Comparison of ENCODE assay signal across 30 cellular contexts in genomic region chr19:39701291-39701690, GRCh38. TPM values are rescaled to one million over a fixed set of nuclear protein-coding genes. Genes with fewer than 3 reads are reported as not detected.
A peak's percentile ranks its signal among the peaks of the same experiment; 100 is the strongest.
DNase-seq lines count a peak whose midpoint lies in the region; ATAC-seq, FAIRE-seq and TF ChIP-seq lines count a peak whose summit lies in the region.
"Had no signal": no experiment of that assay in that cellular context is flagged by ENCODE, and none has a peak within 500 bp of the region (broad histone marks: within the 10 kb centered on the region; RNA-seq: fewer than 3 reads in every experiment).

No MANE protein-coding gene starts in this region.

- H3K27ac ChIP-seq in GM12878 (ENCODE audit: control insufficient read depth, insufficient read depth): peak overlapping the region; percentile 91
- H3K27ac ChIP-seq: body of pancreas, SK-N-MC, spleen, thoracic aorta had no signal

- H3K79me2 ChIP-seq in GM12878 (ENCODE audit: control insufficient read depth, insufficient read depth, low read length): no peaks in the 10 kb centered on the region; the same call in 1 of the 2 replicates

- no peak for TF ChIP-seq CTCF in GM12878 (IDR thresholded peaks at IDR 0.05 in 2 of 3, conservative IDR thresholded peaks at IDR 0.05 in 1 of 3; ENCODE audit: control insufficient read depth in 2 of 3, extremely low read depth in 1 of 3, insufficient read depth in 1 of 3, low read depth in 3 of 3, low read length in 3 of 3)

- intact Hi-C loops in GM12878 (cut with micrococcal nuclease; ENCODE audit: unreplicated experiment): loop anchor here (2.0 kb wide), 1 partner anchor 22 kb away; no protein-coding TSS in a partner anchor

- BruUV-seq in GM12878 (replicated peaks; lab: Mats Ljungman, UMichigan): no TSS peak

- 0 out of 4 replicates have a peak, but pooled peaks cover 0 to 3% of the 10 kb centered on the region in 2 experiments for H3K36me3 ChIP-seq in GM12878 (ENCODE audit: control insufficient read depth in 2 of 2, insufficient read depth in 2 of 2, low read length in 1 of 2)
- H3K36me3 ChIP-seq: spleen, thoracic aorta had no signal

- RAD21 ChIA-PET in GM12878 (lab: Charles Lee; ENCODE audit: unreplicated experiment): interaction anchor here (0.8 to 4.9 kb wide), 14 partner anchors 8 to 269 kb away, joined by 3 to 78 read pairs (median 4); partner anchors contain the start of genes DYRK1B and FBL

- peak overlapping the region; percentile 53; the same call in 1 of the 2 replicates for H3K4me2 ChIP-seq in GM12878 (ENCODE audit: control insufficient read depth, insufficient read depth)

- SMC1A ChIA-PET in GM12878 (lab: Charles Lee; ENCODE audit: uncharacterized antibody, unreplicated experiment): interaction anchor here (0.9 to 8.1 kb wide), 15 partner anchors 9 to 144 kb away, joined by 3 to 113 read pairs (median 6); partner anchors contain the start of gene FBL

- no peaks in the 10 kb centered on the region for H4K20me1 ChIP-seq in GM12878 (ENCODE audit: control insufficient read depth, insufficient read depth)

- WGBS in GM12878 (ENCODE audit: insufficient coverage, insufficient replicate concordance, low lambda C conversion rate, missing lambda C conversion rate): 1% methylated on average over 5 of the region's 5 CpGs

- peak; percentile 57 to 63; a peak in 2 of 4 replicates for TF ChIP-seq EP300 in GM12878 (IDR thresholded peaks at IDR 0.05; ENCODE audit: borderline replicate concordance in 1 of 2, control insufficient read depth in 1 of 2, low read depth in 2 of 2, low read length in 2 of 2)

- CTCF ChIA-PET in GM12878 (lab: Yijun Ruan, JAX): interaction anchor here (0.6 to 9.3 kb wide), 10 partner anchors 20 to 167 kb away, joined by 3 to 103 read pairs (median 4); no protein-coding TSS in a partner anchor

- no peak overlapping the region; the same call in 1 of the 2 replicates for H2AFZ ChIP-seq in GM12878 (ENCODE audit: control insufficient read depth, low read depth, low read length)

- H3K9ac ChIP-seq in GM12878 (ENCODE audit: control insufficient read depth, insufficient read depth, low read length): peak overlapping the region; percentile 65; the same call in 1 of the 2 replicates

- H3K9me3 ChIP-seq in GM12878 (replicated peaks; ENCODE audit: control insufficient read depth, insufficient read depth, low read length): no peaks in the 10 kb centered on the region; the same call in 2 of the 3 replicates
- H3K9me3 ChIP-seq: body of pancreas, spleen, thoracic aorta had no signal

- FAIRE-seq in GM18507 (lab: Jason Lieb, UNC) (peak; percentile 89), GM12878 (lab: Jason Lieb, UNC) (peak; percentile 75)

- H3K27me3 ChIP-seq in GM12878 (replicated peaks in 1 of 2; ENCODE audit: control insufficient read depth in 2 of 2, insufficient read depth in 2 of 2, low read length in 1 of 2): no peaks in the 10 kb centered on the region
- H3K27me3 ChIP-seq: body of pancreas had no signal

- H3K4me3 ChIP-seq in GM12878: peak overlapping the region; percentile 8; the same call in 1 of the 2 replicates
- H3K4me3 ChIP-seq: body of pancreas, SK-N-MC, spleen, thoracic aorta had no signal

- no peak for TF ChIP-seq RAD21 in GM12878 (IDR thresholded peaks at IDR 0.05; ENCODE audit: insufficient read depth, low read depth, low read length)

- TF ChIP-seq POLR2A in GM12878 (IDR thresholded peaks at IDR 0.05; ENCODE audit: low read depth, low read length): 0 out of 2 replicates have a peak, but pooled peaks have one; percentile 19

- H3K4me1 ChIP-seq in GM12878 (ENCODE audit: control insufficient read depth, insufficient read depth, low read length): peaks cover 77% of the 10 kb centered on the region
- H3K4me1 ChIP-seq: body of pancreas had no signal

- ATAC-seq in GM19468 (IDR thresholded peaks at IDR 0.05; ENCODE audit: extremely low read depth, unreplicated experiment) (peak; percentile 65), HG03280 (IDR thresholded peaks at IDR 0.05; ENCODE audit: unreplicated experiment) (peak; percentile 52), GM12878 (peak; percentile 77)
- ATAC-seq: body of pancreas; HepG2; right cardiac atrium; stimulated activated naive CD8-positive, alpha-beta T cell treated with anti-CD3 and anti-CD28 coated beads, Interleukin-15, Interleukin-2, amounts not matched to agents 100 U/mL and 50 U/mL, for 24 hours; T-helper 17 cell had no signal

- DNase-seq in GM18507 (ENCODE audit: extremely low spot score, insufficient read length, low read depth) (no peak), GM12878 (ENCODE audit: low read depth, low spot score) (peak; percentile 77), hippocampal formation (lab: John Stamatoyannopoulos, UW) (no peak), NCI-H82 (lab: John Stamatoyannopoulos, UW) (no peak), AG08395 (ENCODE audit: low spot score) (no peak)
- DNase-seq: activated CD4-positive, alpha-beta T cell treated with anti-CD3 and anti-CD28 coated beads for 48 hours; activated T-cell treated with anti-CD3 and anti-CD28 coated beads, Interleukin-2, amount 50 U/mL, for 24 hours; body of pancreas; EL; glutamatergic neuron; HCEC 1CT; mammary epithelial cell; NCI-H1092; NCI-H187; NCI-H524 treated with DMSO at 0.1 percent for 48 hours; right cardiac atrium; spleen; stimulated activated CD4-positive, alpha-beta T cell treated with anti-CD3 and anti-CD28 coated beads, Interleukin-4, amount 100 ng/mL, for 24 hours; stimulated activated naive CD8-positive, alpha-beta T cell treated with anti-CD3 and anti-CD28 coated beads, Interleukin-15, Interleukin-2, amounts not matched to agents 100 U/mL and 50 U/mL, for 24 hours; T-helper 17 cell had no signal

- in situ Hi-C loops in GM12878 (cut with MboI): no loop called here

- POLR2A ChIA-PET in GM12878 (lab: Charles Lee): interaction anchor here (1.0 to 3.0 kb wide), 6 partner anchors 19 to 143 kb away, joined by 3 to 16 read pairs (median 6); no protein-coding TSS in a partner anchor

TF ChIP-seq in GM12878, 131 proteins besides CTCF, POLR2A, EP300 and RAD21 (continues in another document):
- TF ChIP-seq MYB (IDR thresholded peaks at IDR 0.05; ENCODE audit: borderline replicate concordance, low read depth, low read length): peak; percentile 89
- no peak for TF ChIP-seq ZNF207 (IDR thresholded peaks at IDR 0.05; ENCODE audit: borderline replicate concordance)

RNA-seq across cellular contexts. Expression of gene LGALS14, which starts 3.0 kb away (rescaled TPM):
- 0.81 TPM in 1 of 2 replicates, not detected in the other for total RNA-seq in GM12878 (2013; cell fraction: nucleolus; rRNA removed)
- total RNA-seq in GM12878 (2014; rRNA removed) (6.9 and 9.0 TPM in 2 replicates), GM12878 (2014; rRNA removed; fragmentation: Illumina TruSeq; extraction: Trizol) (5.2 and 6.2 TPM in 2 replicates), GM12878 (2021) (4.9 and 6.6 TPM in 2 replicates)
- 39.7 TPM for polyA plus RNA-seq in GM12878 (2011; ENCODE audit: low read depth)
- polyA plus RNA-seq in GM12878 (2011; rRNA removed) (9.3 and 12.2 TPM in 2 replicates), GM12878 (2014; fragmentation: Illumina TruSeq; extraction: Trizol) (8.1 and 8.5 TPM in 2 replicates), GM12878 (2014; fragmentation: Nextera tagmentation; extraction: Ambion mirVana) (10 to 100 TPM; 21.0 to 34.6 TPM), GM12878 (2014; rRNA removed) (5.2 and 7.6 TPM in 2 replicates), GM12878 (2016; fragmentation: Nextera tagmentation; extraction: Ambion mirVana) (1 to 10 TPM; 5.1 to 6.2 TPM)
- 6.7 and 7.4 TPM in 2 replicates for polyA plus RNA-seq in GM12878 (2011; cell fraction: cytosol; rRNA removed)
- polyA plus RNA-seq in GM12878 (2011; cell fraction: nucleus; rRNA removed): 2.0 and 5.1 TPM in 2 replicates
- polyA plus RNA-seq in GM12878 (2012): 23.9 and 27.5 TPM in 2 replicates
- 5.9 and 10.5 TPM in 2 replicates for polyA minus RNA-seq in GM12878 (2011; rRNA and poly(A)+ RNA removed)
- polyA minus RNA-seq in GM12878 (2011; cell fraction: cytosol; rRNA and poly(A)+ RNA removed): 2.6 TPM in 1 of 2 replicates, not detected in the other
- 1.2 TPM in 1 of 2 replicates, not detected in the other for polyA minus RNA-seq in GM12878 (2011; cell fraction: nucleus; rRNA and poly(A)+ RNA removed)
- total RNA-seq: activated CD8-positive, alpha-beta memory T cell treated with anti-CD3 and anti-CD28 coated beads for 36 hours; body of pancreas; chondrocyte; HepG2; LHCN-M2; mammary epithelial cell; neural crest cell; right cardiac atrium; spleen; T-helper 17 cell; thoracic aorta had no signal
- polyA plus RNA-seq: CD14-positive monocyte, HepG2, mammary epithelial cell, right cardiac atrium, spleen had no signal

RNA-seq across cellular contexts. Expression of gene CLC, which starts 36.5 kb away (rescaled TPM):
- total RNA-seq in GM12878 (2013; cell fraction: nucleolus; rRNA removed): not detected in 2 replicates
- not detected in 2 replicates for total RNA-seq in GM12878 (2014; rRNA removed)
- 0.27 TPM in 1 of 2 replicates, not detected in the other for total RNA-seq in GM12878 (2014; rRNA removed; fragmentation: Illumina TruSeq; extraction: Trizol)
- total RNA-seq in GM12878 (2021): 0.36 TPM in 1 of 2 replicates, not detected in the other
- 4.4 TPM for polyA plus RNA-seq in GM12878 (2011; ENCODE audit: low read depth)
- 0.31 TPM in 1 of 2 replicates, not detected in the other for polyA plus RNA-seq in GM12878 (2011; rRNA removed)
- 0.27 and 0.55 TPM in 2 replicates for polyA plus RNA-seq in GM12878 (2011; cell fraction: cytosol; rRNA removed)
- polyA plus RNA-seq in GM12878 (2011; cell fraction: nucleus; rRNA removed): 0.22 TPM in 1 of 2 replicates, not detected in the other
- 1.8 and 2.9 TPM in 2 replicates for polyA plus RNA-seq in GM12878 (2012)
- polyA plus RNA-seq in GM12878 (2014; fragmentation: Illumina TruSeq; extraction: Trizol): 0.35 TPM in 1 of 2 replicates, not detected in the other
- under 1 TPM; 0.18 to 0.21 TPM for polyA plus RNA-seq in GM12878 (2014; fragmentation: Nextera tagmentation; extraction: Ambion mirVana)
- 0.29 TPM in 1 of 2 replicates, not detected in the other for polyA plus RNA-seq in GM12878 (2014; rRNA removed)
- not detected for polyA plus RNA-seq in GM12878 (2016; fragmentation: Nextera tagmentation; extraction: Ambion mirVana)
- polyA minus RNA-seq in GM12878 (2011; rRNA and poly(A)+ RNA removed): not detected in 2 replicates
- polyA minus RNA-seq in GM12878 (2011; cell fraction: cytosol; rRNA and poly(A)+ RNA removed): not detected in 2 replicates
- not detected in 2 replicates for polyA minus RNA-seq in GM12878 (2011; cell fraction: nucleus; rRNA and poly(A)+ RNA removed)
- total RNA-seq: activated CD8-positive, alpha-beta memory T cell treated with anti-CD3 and anti-CD28 coated beads for 36 hours; body of pancreas; chondrocyte; HepG2; LHCN-M2; mammary epithelial cell; neural crest cell; right cardiac atrium; thoracic aorta had no signal
- polyA plus RNA-seq: HepG2, mammary epithelial cell, right cardiac atrium had no signal

RNA-seq across cellular contexts. Expression of gene LGALS16, which starts 45.6 kb away (rescaled TPM):
- not detected in 2 replicates for total RNA-seq in GM12878 (2013; cell fraction: nucleolus; rRNA removed)
- not detected in 2 replicates for total RNA-seq in GM12878 (2014; rRNA removed)
- not detected in 2 replicates for total RNA-seq in GM12878 (2014; rRNA removed; fragmentation: Illumina TruSeq; extraction: Trizol)
- total RNA-seq in GM12878 (2021): not detected in 2 replicates
- polyA plus RNA-seq in GM12878 (2011; ENCODE audit: low read depth): not detected
- polyA plus RNA-seq in GM12878 (2011; rRNA removed): not detected in 2 replicates
- polyA plus RNA-seq in GM12878 (2011; cell fraction: cytosol; rRNA removed): not detected in 2 replicates
- polyA plus RNA-seq in GM12878 (2011; cell fraction: nucleus; rRNA removed): not detected in 2 replicates
- not detected in 2 replicates for polyA plus RNA-seq in GM12878 (2012)
- not detected in 2 replicates for polyA plus RNA-seq in GM12878 (2014; fragmentation: Illumina TruSeq; extraction: Trizol)
- not detected for polyA plus RNA-seq in GM12878 (2014; fragmentation: Nextera tagmentation; extraction: Ambion mirVana)
- polyA plus RNA-seq in GM12878 (2014; rRNA removed): not detected in 2 replicates
- not detected for polyA plus RNA-seq in GM12878 (2016; fragmentation: Nextera tagmentation; extraction: Ambion mirVana)
- not detected in 2 replicates for polyA minus RNA-seq in GM12878 (2011; rRNA and poly(A)+ RNA removed)
- not detected in 2 replicates for polyA minus RNA-seq in GM12878 (2011; cell fraction: cytosol; rRNA and poly(A)+ RNA removed)
- polyA minus RNA-seq in GM12878 (2011; cell fraction: nucleus; rRNA and poly(A)+ RNA removed): not detected in 2 replicates
- total RNA-seq: activated CD8-positive, alpha-beta memory T cell treated with anti-CD3 and anti-CD28 coated beads for 36 hours; body of pancreas; chondrocyte; HepG2; LHCN-M2; mammary epithelial cell; neural crest cell; right cardiac atrium; spleen; T-helper 17 cell; thoracic aorta had no signal
- polyA plus RNA-seq: CD14-positive monocyte, HepG2, mammary epithelial cell, right cardiac atrium, spleen had no signal
